In the genomic region with DNA sequence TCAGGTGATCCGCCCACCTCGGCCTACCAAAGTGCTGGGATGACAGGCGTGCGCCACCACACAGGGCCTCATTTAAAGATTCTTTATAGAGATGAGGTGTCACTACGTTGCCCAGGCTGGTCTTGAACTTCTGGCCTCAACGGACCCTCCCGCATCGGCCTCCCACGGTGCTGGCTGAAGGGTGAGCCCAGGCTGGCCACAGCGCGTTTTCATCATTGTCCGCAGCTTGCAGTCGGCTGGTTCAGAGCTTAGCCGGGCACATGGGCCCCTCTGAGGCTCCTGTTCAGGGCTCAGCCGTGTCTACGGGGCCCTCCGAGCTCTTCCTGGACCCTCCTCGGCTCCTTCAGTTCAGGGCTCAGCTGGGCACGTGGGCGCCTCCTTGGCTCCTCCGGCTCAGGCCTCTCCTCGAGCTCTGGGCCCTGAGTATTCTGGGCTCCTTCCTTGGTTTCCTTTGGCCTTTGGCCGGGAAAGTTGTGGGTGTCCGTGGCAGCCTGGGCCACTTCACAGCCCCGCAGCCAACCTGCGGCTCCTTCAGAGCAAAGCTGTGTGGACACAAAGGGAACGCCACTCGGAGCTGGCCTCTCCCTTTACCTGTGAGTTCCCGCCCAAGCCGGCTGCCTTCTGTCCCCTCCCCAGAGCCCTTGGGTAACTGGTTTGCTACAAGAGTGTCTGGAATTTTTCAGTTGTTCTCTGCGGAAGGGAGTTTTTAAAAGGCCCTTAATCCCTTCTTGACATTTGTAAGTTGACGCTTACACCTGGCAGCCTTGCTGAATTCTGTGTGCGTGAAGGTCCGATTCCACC, we compare ENCODE assay signal across 22 cellular contexts. TPM values are rescaled to one million over a fixed set of nuclear protein-coding genes. Genes with fewer than 3 reads are reported as not detected.
DNase-seq lines count a peak whose midpoint lies in the region; ATAC-seq and TF ChIP-seq lines count a peak whose summit lies in the region.
"Had no signal": no experiment of that assay in that cellular context is flagged by ENCODE, and none has a peak within 500 bp of the region (broad histone marks: within the 10 kb centered on the region; RNA-seq: fewer than 3 reads in every experiment).

No MANE protein-coding gene starts in this region.

- H3K36me3 ChIP-seq in RWPE2 (ENCODE audit: low read depth) (no peaks in the 10 kb centered on the region), lower lobe of right lung (no peaks in the 10 kb centered on the region), transverse colon (no peaks in the 10 kb centered on the region)
- H3K36me3 ChIP-seq: colonic mucosa had no signal

- intact Hi-C loops in lower lobe of right lung (cut with DNase I) (no loop called here), transverse colon (cut with DNase I; ENCODE audit: low total_unique reads) (no loop called here)

- H3K27ac ChIP-seq in RWPE2 (ENCODE audit: poor library complexity, severe bottlenecking) (peak overlapping the region; percentile 48), lower lobe of right lung (peak overlapping the region; percentile 79), transverse colon (no peak overlapping the region)
- H3K27ac ChIP-seq: colonic mucosa had no signal

- H3K4me1 ChIP-seq in RWPE2 (ENCODE audit: insufficient read depth, poor library complexity, severe bottlenecking) (peaks cover 34% of the 10 kb centered on the region), lower lobe of right lung (peaks cover 8% of the 10 kb centered on the region), transverse colon (no peaks in the 10 kb centered on the region)
- H3K4me1 ChIP-seq: colonic mucosa had no signal

- peak; percentile 6; the same call in 1 of the 3 replicates for ATAC-seq in RWPE2 (ENCODE audit: low read depth)
- ATAC-seq in lower lobe of right lung: peak; percentile 89
- ATAC-seq in HG03045 (IDR thresholded peaks at IDR 0.05; ENCODE audit: unreplicated experiment): no peak
- ATAC-seq in HG03108 (IDR thresholded peaks at IDR 0.05; ENCODE audit: unreplicated experiment): no peak
- ATAC-seq: stimulated activated naive CD8-positive, alpha-beta T cell treated with anti-CD3 and anti-CD28 coated beads, Interleukin-15, Interleukin-2, amounts not matched to agents 100 U/mL and 50 U/mL, for 24 hours had no signal

- TF ChIP-seq CTCF in RWPE2 (IDR thresholded peaks at IDR 0.05; ENCODE audit: poor library complexity, severe bottlenecking) (no peak), lower lobe of right lung (IDR thresholded peaks at IDR 0.05) (no peak), transverse colon (IDR thresholded peaks at IDR 0.05) (no peak)

- TF ChIP-seq POLR2A in transverse colon (IDR thresholded peaks at IDR 0.05): no peak

- H3K4me3 ChIP-seq in RWPE2 (ENCODE audit: severe bottlenecking) (no peak overlapping the region), lower lobe of right lung (no peak overlapping the region), transverse colon (no peak overlapping the region)
- H3K4me3 ChIP-seq: colonic mucosa had no signal

- in situ Hi-C loops in transverse colon (cut with MboI; ENCODE audit: low pct_ligation_motif_present in 1 of 4, low pct_unique_long_range_greater_than_20kb in 1 of 4, low sequenced_read_pairs in 3 of 4): no loop called here

- H3K9me3 ChIP-seq in RWPE2 (ENCODE audit: severe bottlenecking) (no peaks in the 10 kb centered on the region), lower lobe of right lung (no peaks in the 10 kb centered on the region), transverse colon (no peaks in the 10 kb centered on the region)
- H3K9me3 ChIP-seq: colonic mucosa had no signal

- no peak for TF ChIP-seq EP300 in transverse colon (IDR thresholded peaks at IDR 0.05; ENCODE audit: low read depth)

- no peaks in the 10 kb centered on the region for H3K27me3 ChIP-seq in RWPE2 (ENCODE audit: insufficient read depth, poor library complexity, severe bottlenecking)
- H3K27me3 ChIP-seq in lower lobe of right lung (ENCODE audit: low read depth): no peaks in the 10 kb centered on the region
- H3K27me3 ChIP-seq in transverse colon: peaks cover 64% of the 10 kb centered on the region

- 40 to 68% methylated on average over 1 to 33 of the region's 34 CpGs for WGBS in transverse colon (ENCODE audit: low coverage in 1 of 2), 2 donors

- DNase-seq in DMS153 treated with DMSO at 0.1 percent for 48 hours (lab: John Stamatoyannopoulos, UW; ENCODE audit: unreplicated experiment) (peak; percentile 8), RWPE2 (ENCODE audit: low spot score) (peak; percentile 73), lower lobe of right lung (peak; percentile 87), transverse colon (no peak)
- DNase-seq: activated CD4-positive, alpha-beta T cell treated with anti-CD3 and anti-CD28 coated beads for 4 hours; activated CD8-positive, alpha-beta memory T cell treated with anti-CD3 and anti-CD28 coated beads, Interleukin-2, amount 50 U/mL, for 4 hours; activated gamma-delta T cell treated with Interleukin-2 at 50 U/mL for 16 hours; anterior cingulate cortex; colonic mucosa; HFFc6; mesendoderm; MM.1S; NCI-H1930; NCI-H526; OCI-M1; stimulated activated CD4-positive, alpha-beta T cell treated with anti-CD3 and anti-CD28 coated beads, Interleukin-12 subunit alpha, Interleukin-12 subunit beta, amount 100 ng/mL, for 4 hours; stimulated activated naive CD8-positive, alpha-beta T cell treated with anti-CD3 and anti-CD28 coated beads, Interleukin-15, Interleukin-2, amounts not matched to agents 100 U/mL and 50 U/mL, for 24 hours; T1000 had no signal

RNA-seq across cellular contexts. Expression of a gene that starts 1.2 kb away (rescaled TPM):
- total RNA-seq in lower lobe of right lung: 42.6 TPM
- total RNA-seq in transverse colon: 10 to 100 TPM in 2 of 4 donors, 1 to 10 TPM in 1, not detected in 1; 4.9 to 21.2 (median 10.3) TPM
- total RNA-seq: CD4-positive, alpha-beta T cell; endothelial cell of umbilical vein had no signal

RNA-seq across cellular contexts. Expression of a gene that starts 18.5 kb away (rescaled TPM):
- total RNA-seq in lower lobe of right lung (24.3 TPM), transverse colon (100 to 1,000 TPM in 2 of 4 donors, 10 to 100 TPM in 2; 59.1 to 346 (median 102) TPM)

RNA-seq across cellular contexts. Expression of a gene that starts 28.9 kb away (rescaled TPM):
- total RNA-seq in lower lobe of right lung: 16.3 TPM
- total RNA-seq in transverse colon: 10 to 100 TPM; 16.1 to 71.4 (median 24.8) TPM

RNA-seq across cellular contexts. Expression of a gene that starts 29.1 kb away (rescaled TPM):
- total RNA-seq in lower lobe of right lung (11.3 TPM), transverse colon (10 to 100 TPM in 2 of 4 donors, 1 to 10 TPM in 2; 4.6 to 33.4 (median 12.9) TPM)

RNA-seq across cellular contexts. Expression of a gene that starts 32.4 kb away (rescaled TPM):
- total RNA-seq in lower lobe of right lung (15.6 TPM), transverse colon (10 to 100 TPM in 1 of 4 donors, 1 to 10 TPM in 3; 1.2 to 12.3 (median 5.5) TPM)

Comparison
In these comparisons a context has a peak if more than half of its experiments do, and no peak if none do; other contexts are left out.
1. ATAC-seq: peak in RWPE2 (single experiment) and lower lobe of right lung (2 of 2); none in HG03045 (single experiment) and HG03108 (single experiment).
2. H3K27ac ChIP-seq: peak in RWPE2 (single experiment) and lower lobe of right lung (single experiment); none in transverse colon (0 of 4).